In genomic region chr11:108697872-108698473, GRCh38 we compare ENCODE assay signal across 8 cellular contexts. TPM values are rescaled to one million over a fixed set of nuclear protein-coding genes. Genes with fewer than 3 reads are reported as not detected.
DNase-seq lines count a peak whose midpoint lies in the region; ATAC-seq and TF ChIP-seq lines count a peak whose summit lies in the region.

No MANE protein-coding gene starts in this region.

- H3K9me3 Mint-ChIP-seq in Caco-2 (ENCODE audit: unreplicated experiment) (no peaks in the 10 kb centered on the region), activated B cell treated with CpG ODN at 0.5 μM for 24 hours (no peaks in the 10 kb centered on the region)
- no peaks in the 10 kb centered on the region for H3K9me3 Mint-ChIP-seq in naive thymus-derived CD8-positive, alpha-beta T cell

- H3K4me1 ChIP-seq in Caco-2 (peaks cover 18% of the 10 kb centered on the region), aorta (ENCODE audit: control insufficient read depth in 1 of 2, insufficient read depth in 2 of 2, low read length in 2 of 2) (no peaks in the 10 kb centered on the region)

- H3K27me3 Mint-ChIP-seq in Caco-2 (ENCODE audit: insufficient read depth, unreplicated experiment) (no peaks in the 10 kb centered on the region), activated B cell treated with CpG ODN at 0.5 μM for 24 hours (no peaks in the 10 kb centered on the region)
- H3K27me3 Mint-ChIP-seq in naive thymus-derived CD8-positive, alpha-beta T cell: no peaks in the 10 kb centered on the region

- TF ChIP-seq CTCF in Caco-2 (IDR thresholded peaks at IDR 0.05; ENCODE audit: insufficient read depth in 1 of 2, low read depth in 1 of 2, low read length in 1 of 2, severe bottlenecking in 1 of 2, unreplicated experiment in 1 of 2) (peak; percentile 94 to 100), activated B cell treated with CpG ODN at 0.5 μM for 24 hours (IDR thresholded peaks at IDR 0.05) (no peak)

- H3K9me3 ChIP-seq in Caco-2 (no peaks in the 10 kb centered on the region), aorta (ENCODE audit: control insufficient read depth, low read length) (no peaks in the 10 kb centered on the region)

- H3K36me3 Mint-ChIP-seq in Caco-2 (ENCODE audit: insufficient read depth, unreplicated experiment) (peaks cover 36% of the 10 kb centered on the region), activated B cell treated with CpG ODN at 0.5 μM for 24 hours (ENCODE audit: low read depth) (peaks cover 54% of the 10 kb centered on the region)
- peaks cover 5 to 71% (median 37%) of the 10 kb centered on the region in 3 donors for H3K36me3 Mint-ChIP-seq in naive thymus-derived CD8-positive, alpha-beta T cell

- no peak overlapping the region for H3K27ac ChIP-seq in aorta (ENCODE audit: low read depth in 1 of 2, low read length in 2 of 2)

- intact Hi-C loops in Caco-2 (cut with micrococcal nuclease; ENCODE audit: unreplicated experiment): loop anchor here (1.0 to 5.0 kb wide), 7 partner anchors 37 to 1239 kb away; no protein-coding TSS in a partner anchor
- intact Hi-C loops in activated B cell treated with CpG ODN at 0.5 μM for 24 hours (cut with micrococcal nuclease): loop anchor here (1.0 to 10.0 kb wide), 6 partner anchors 37 to 1737 kb away; no protein-coding TSS in a partner anchor
- intact Hi-C loops in aorta (cut with DNase I): loop anchor here (5.0 to 10.0 kb wide), 3 partner anchors 174 to 1244 kb away; no protein-coding TSS in a partner anchor

- peaks cover 19% of the 10 kb centered on the region for H3K4me1 Mint-ChIP-seq in Caco-2 (ENCODE audit: low read depth, unreplicated experiment)
- H3K4me1 Mint-ChIP-seq in activated B cell treated with CpG ODN at 0.5 μM for 24 hours: no peaks in the 10 kb centered on the region
- peaks cover 0 to 5% (median 2%) of the 10 kb centered on the region in 4 donors for H3K4me1 Mint-ChIP-seq in naive thymus-derived CD8-positive, alpha-beta T cell

- H3K27ac Mint-ChIP-seq in Caco-2 (ENCODE audit: unreplicated experiment) (peak overlapping the region; percentile 21), activated B cell treated with CpG ODN at 0.5 μM for 24 hours (no peak overlapping the region)
- H3K27ac Mint-ChIP-seq in naive thymus-derived CD8-positive, alpha-beta T cell: no peak overlapping the region

- BruUV-seq in Caco-2 (replicated peaks; lab: Mats Ljungman, UMichigan): no TSS peak

- H3K4me3 Mint-ChIP-seq in Caco-2 (ENCODE audit: unreplicated experiment) (no peak overlapping the region), activated B cell treated with CpG ODN at 0.5 μM for 24 hours (no peak overlapping the region)
- no peak overlapping the region for H3K4me3 Mint-ChIP-seq in naive thymus-derived CD8-positive, alpha-beta T cell

- H3K4me3 ChIP-seq in Caco-2 (ENCODE audit: low read depth, low read length) (no peak overlapping the region), aorta (ENCODE audit: low read length in 2 of 2) (no peak overlapping the region)

- H3K27me3 ChIP-seq in Caco-2 (replicated peaks; ENCODE audit: control insufficient read depth, insufficient read depth, low read length): no peaks in the 10 kb centered on the region
- no peaks in the 10 kb centered on the region for H3K27me3 ChIP-seq in aorta (ENCODE audit: control insufficient read depth in 1 of 2, insufficient read depth in 2 of 2, low read length in 1 of 2)

- DNase-seq in Caco-2 (peak; percentile 72 to 73), NCI-H2171 treated with DMSO at 0.1 percent for 48 hours (lab: John Stamatoyannopoulos, UW) (peak; percentile 75), activated B cell treated with CpG ODN at 0.5 μM for 24 hours (no peak), fibroblast of gingiva (ENCODE audit: low read depth) (peak; percentile 69), aorta (peak in 1 of 2 donors; percentile 55)
- DNase-seq in naive thymus-derived CD8-positive, alpha-beta T cell: peak in 8 of 10 donors; percentile 13 to 62 (median 27)

- 61 to 62% methylated on average over 3 of the region's 3 CpGs for WGBS in aorta, 2 donors

- CTCF ChIA-PET in Caco-2 (lab: Charles Lee): interaction anchor here (0.6 to 2.0 kb wide), 12 partner anchors 20 to 1241 kb away, joined by 3 to 33 read pairs (median 4); partner anchors contain the start of gene DDX10
- CTCF ChIA-PET in activated B cell treated with CpG ODN at 0.5 μM for 24 hours (lab: Charles Lee): interaction anchor here (0.7 to 1.9 kb wide), 13 partner anchors 9 to 1503 kb away, joined by 3 to 15 read pairs (median 4); no protein-coding TSS in a partner anchor

- POLR2A ChIA-PET in Caco-2 (lab: Charles Lee) (no interaction called here), activated B cell treated with CpG ODN at 0.5 μM for 24 hours (lab: Charles Lee) (interaction anchor here (0.6 kb wide), 1 partner anchor 1169 kb away, joined by 4 read pairs; no protein-coding TSS in a partner anchor)
- POLR2A ChIA-PET in naive thymus-derived CD8-positive, alpha-beta T cell (lab: Charles Lee): no interaction called here

- peak; percentile 47 for ATAC-seq in GM19025 (IDR thresholded peaks at IDR 0.05; ENCODE audit: low read depth, unreplicated experiment)
- ATAC-seq in HG03135 (IDR thresholded peaks at IDR 0.05; ENCODE audit: unreplicated experiment): peak; percentile 80
- ATAC-seq in activated B cell treated with CpG ODN at 0.5 μM for 24 hours (ENCODE audit: low read depth): peak; percentile 92
- peak; percentile 47 to 49 for ATAC-seq in naive thymus-derived CD8-positive, alpha-beta T cell
- ATAC-seq in aorta (ENCODE audit: low FRiP score): peak; percentile 82

- H3K36me3 ChIP-seq in Caco-2 (ENCODE audit: control insufficient read depth, insufficient read depth, low read length): peaks cover 1% of the 10 kb centered on the region
- peaks cover 0 to 3% of the 10 kb centered on the region in 2 donors for H3K36me3 ChIP-seq in aorta (ENCODE audit: control insufficient read depth in 1 of 2, insufficient read depth in 2 of 2, low read length in 1 of 2)

RNA-seq across cellular contexts. Expression of gene DDX10, which starts 33.1 kb away (rescaled TPM):
- total RNA-seq in Caco-2 (2022) (72.5 and 78.3 TPM in 2 replicates), activated B cell treated with CpG ODN at 0.5 μM for 24 hours (37.7 and 43.3 TPM in 2 replicates), aorta (10 to 100 TPM; 18.8 to 24.2 TPM)
- total RNA-seq in naive thymus-derived CD8-positive, alpha-beta T cell: 10 to 100 TPM; 21.1 to 26.3 TPM
- 10 to 100 TPM; 13.1 to 15.9 (median 15.2) TPM for polyA plus RNA-seq in naive thymus-derived CD8-positive, alpha-beta T cell
- polyA plus RNA-seq in aorta: 10 to 100 TPM in 1 of 2 donors, 1 to 10 TPM in 1; 9.3 to 11.8 TPM
